18 cellular contexts compared by ENCODE assay signal in the genomic region with DNA sequence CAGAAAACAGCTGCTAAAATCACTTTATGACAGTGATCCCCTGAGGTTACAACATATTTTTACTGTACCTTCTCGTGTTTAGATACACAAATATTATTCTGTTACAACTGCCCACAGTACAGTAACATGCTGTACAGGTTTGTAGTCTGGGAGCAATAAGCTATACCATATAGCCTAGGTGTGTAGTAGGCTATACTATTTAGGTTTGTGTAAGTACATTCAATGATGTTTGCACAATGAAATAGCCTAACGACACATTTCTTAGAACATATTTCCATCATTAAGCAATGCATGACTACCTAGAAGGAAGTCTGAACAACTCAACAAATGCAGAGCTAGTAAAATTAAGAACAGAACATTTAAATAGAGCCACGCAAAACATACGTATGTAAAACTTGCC.
DNase-seq lines count a peak whose midpoint lies in the region; FAIRE-seq and TF ChIP-seq lines count a peak whose summit lies in the region.
"Had no signal": no experiment of that assay in that cellular context is flagged by ENCODE, and none has a peak within 500 bp of the region (broad histone marks: within the 10 kb centered on the region; RNA-seq: fewer than 3 reads in every experiment).

No MANE protein-coding gene starts in this region.

- H3K27me3 ChIP-seq in transverse colon: no peaks in the 10 kb centered on the region
- H3K27me3 ChIP-seq: neutrophil, upper lobe of left lung had no signal

- peaks cover 0 to 8% (median 0%) of the 10 kb centered on the region in 4 donors for H3K36me3 ChIP-seq in transverse colon

- H3K27ac ChIP-seq in transverse colon: peak overlapping the region; percentile 72 to 86 (median 79)
- H3K27ac ChIP-seq: neutrophil had no signal

- H3K4me3 ChIP-seq in transverse colon: no peak overlapping the region
- H3K4me3 ChIP-seq: K562, upper lobe of left lung had no signal

- WGBS in transverse colon (ENCODE audit: low coverage in 1 of 2), 2 donors: 50 to 73% methylated on average over 4 of the region's 4 CpGs

- no peaks in the 10 kb centered on the region for H3K9me3 ChIP-seq in transverse colon
- H3K9me3 ChIP-seq: neutrophil, upper lobe of left lung had no signal

- intact Hi-C loops in transverse colon (cut with DNase I; ENCODE audit: low total_unique reads): no loop called here

- H3K4me1 ChIP-seq in transverse colon: peaks cover 7 to 62% (median 30%) of the 10 kb centered on the region in 4 donors

- TF ChIP-seq EP300 in transverse colon (IDR thresholded peaks at IDR 0.05; ENCODE audit: low read depth): no peak

- DNase-seq in HTR-8/SVneo (ENCODE audit: insufficient read length, low spot score) (no peak), astrocyte of the hippocampus (ENCODE audit: low read depth, low spot score) (peak; percentile 22), iris pigment epithelial cell (ENCODE audit: low read depth) (peak; percentile 62), transverse colon (no peak), globus pallidus (ENCODE audit: low spot score) (no peak), NCI-H1436 treated with DMSO at 0.1 percent for 48 hours (lab: John Stamatoyannopoulos, UW) (no peak), activated T-cell treated with anti-CD3 and anti-CD28 coated beads for 4 hours (no peak)
- DNase-seq: activated CD8-positive, alpha-beta T cell treated with anti-CD3 and anti-CD28 coated beads for 36 hours; aorta; C1 segment of cervical spinal cord; dermis blood vessel endothelial cell; DMS79; H9; NCI-H1417 treated with DMSO at 0.1 percent for 48 hours; NCI-H226; upper lobe of left lung had no signal

- FAIRE-seq in HTR-8/SVneo (lab: Jason Lieb, UNC): peak; percentile 76
- FAIRE-seq: K562 had no signal

- no peak for TF ChIP-seq POLR2A in transverse colon (IDR thresholded peaks at IDR 0.05)

- in situ Hi-C loops in transverse colon (cut with MboI; ENCODE audit: low pct_ligation_motif_present in 1 of 4, low pct_unique_long_range_greater_than_20kb in 1 of 4, low sequenced_read_pairs in 3 of 4): loop anchor here in 1 of 4 donors (10.0 kb wide), 1 partner anchor 62 kb away; no protein-coding TSS in a partner anchor

- TF ChIP-seq CTCF in transverse colon (IDR thresholded peaks at IDR 0.05): no peak

Comparison
In these comparisons a context has a peak if more than half of its experiments do, and no peak if none do; other contexts are left out.
1. DNase-seq: peak in astrocyte of the hippocampus (single experiment) and iris pigment epithelial cell (single experiment); none in HTR-8/SVneo (single experiment), transverse colon (single experiment), globus pallidus (single experiment), NCI-H1436 treated with DMSO at 0.1 percent for 48 hours (single experiment) and activated T-cell treated with anti-CD3 and anti-CD28 coated beads for 4 hours (single experiment).